1 cellular context compared by ENCODE assay signal in genomic region chrX:9467181-9467580, GRCh38.
TF ChIP-seq lines count a peak whose summit lies in the region.

No MANE protein-coding gene starts in this region.

TF ChIP-seq in A549, 52 proteins besides CTCF, POLR2A, EP300 and RAD21 (continued from another document):
- TF ChIP-seq ATOH8 (CRISPR knock-in tag; IDR thresholded peaks at IDR 0.05; ENCODE audit: low read depth), result no peak
- TF ChIP-seq MAX (IDR thresholded peaks at IDR 0.05), result no peak
- no peak for TF ChIP-seq EHMT2 (IDR thresholded peaks at IDR 0.05; ENCODE audit: low read depth)
- TF ChIP-seq ZC3H11A (IDR thresholded peaks at IDR 0.05), result no peak
- TF ChIP-seq ZNF302 (CRISPR knock-in tag; IDR thresholded peaks at IDR 0.05), result no peak
- no peak for TF ChIP-seq GATA3 (IDR thresholded peaks at IDR 0.05; ENCODE audit: borderline replicate concordance)
- no peak for TF ChIP-seq KDM5A (IDR thresholded peaks at IDR 0.05)
- no peak for TF ChIP-seq RNF2 (IDR thresholded peaks at IDR 0.05; ENCODE audit: borderline replicate concordance, low read depth)
- no peak for TF ChIP-seq PHF8 (IDR thresholded peaks at IDR 0.05; ENCODE audit: borderline replicate concordance, low read depth)
- no peak for TF ChIP-seq HOXA7 (CRISPR knock-in tag; IDR thresholded peaks at IDR 0.05)
- TF ChIP-seq FOXS1 (CRISPR knock-in tag; IDR thresholded peaks at IDR 0.05), result no peak
- TF ChIP-seq ZFP36 (IDR thresholded peaks at IDR 0.05; ENCODE audit: borderline replicate concordance, partially characterized antibody), result no peak
- TF ChIP-seq CBX8 (IDR thresholded peaks at IDR 0.05), result no peak
- TF ChIP-seq TFCP2L1 (CRISPR knock-in tag; IDR thresholded peaks at IDR 0.05), result no peak
- no peak for TF ChIP-seq ZSCAN20 (CRISPR knock-in tag; IDR thresholded peaks at IDR 0.05)
- TF ChIP-seq BCL3 (IDR thresholded peaks at IDR 0.05), result no peak
- TF ChIP-seq REST (IDR thresholded peaks at IDR 0.05), result no peak
- no peak for TF ChIP-seq CHD4 (IDR thresholded peaks at IDR 0.05; ENCODE audit: borderline replicate concordance)
